Comparison of ENCODE assay signal across 1 cellular context in the genomic region with DNA sequence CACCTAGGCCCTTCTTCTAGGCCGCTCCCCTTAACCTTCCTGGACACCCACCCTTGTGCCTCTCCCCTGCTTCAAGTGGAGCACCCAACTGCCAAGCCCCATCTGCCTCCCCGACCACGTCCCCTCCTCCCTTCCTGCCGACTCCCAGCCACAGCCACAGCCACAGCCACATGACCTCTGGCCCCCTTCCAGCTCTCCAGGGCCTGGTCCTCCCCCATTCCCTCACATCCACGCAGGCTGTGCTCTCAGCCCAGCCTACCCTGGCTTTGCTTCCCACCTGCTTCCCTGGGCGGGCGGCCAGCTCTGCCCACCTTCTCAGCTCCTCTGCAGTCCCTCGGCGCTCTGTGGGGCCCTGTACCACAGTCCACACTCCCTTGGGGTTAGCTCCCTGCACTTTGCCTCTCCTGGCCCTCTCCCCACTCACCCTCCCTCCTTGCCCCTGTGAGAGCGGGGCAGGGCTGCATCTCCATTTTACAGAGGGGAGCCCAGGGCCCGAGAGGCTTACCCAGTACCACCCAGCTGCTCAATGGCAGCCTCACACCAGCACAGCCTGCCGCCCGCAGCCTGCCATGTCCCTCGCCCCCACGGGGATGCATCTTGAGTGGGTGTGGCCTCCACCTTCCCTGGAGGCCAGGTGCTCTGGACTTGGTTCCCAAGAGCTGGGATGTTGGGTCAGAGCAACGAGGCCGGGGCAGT.
TF ChIP-seq lines count a peak whose summit lies in the region.

No MANE protein-coding gene starts in this region.

TF ChIP-seq in HEK293, 187 proteins besides CTCF, POLR2A, EP300 and RAD21 (continued from another document):
- TF ChIP-seq, protein P1, sequence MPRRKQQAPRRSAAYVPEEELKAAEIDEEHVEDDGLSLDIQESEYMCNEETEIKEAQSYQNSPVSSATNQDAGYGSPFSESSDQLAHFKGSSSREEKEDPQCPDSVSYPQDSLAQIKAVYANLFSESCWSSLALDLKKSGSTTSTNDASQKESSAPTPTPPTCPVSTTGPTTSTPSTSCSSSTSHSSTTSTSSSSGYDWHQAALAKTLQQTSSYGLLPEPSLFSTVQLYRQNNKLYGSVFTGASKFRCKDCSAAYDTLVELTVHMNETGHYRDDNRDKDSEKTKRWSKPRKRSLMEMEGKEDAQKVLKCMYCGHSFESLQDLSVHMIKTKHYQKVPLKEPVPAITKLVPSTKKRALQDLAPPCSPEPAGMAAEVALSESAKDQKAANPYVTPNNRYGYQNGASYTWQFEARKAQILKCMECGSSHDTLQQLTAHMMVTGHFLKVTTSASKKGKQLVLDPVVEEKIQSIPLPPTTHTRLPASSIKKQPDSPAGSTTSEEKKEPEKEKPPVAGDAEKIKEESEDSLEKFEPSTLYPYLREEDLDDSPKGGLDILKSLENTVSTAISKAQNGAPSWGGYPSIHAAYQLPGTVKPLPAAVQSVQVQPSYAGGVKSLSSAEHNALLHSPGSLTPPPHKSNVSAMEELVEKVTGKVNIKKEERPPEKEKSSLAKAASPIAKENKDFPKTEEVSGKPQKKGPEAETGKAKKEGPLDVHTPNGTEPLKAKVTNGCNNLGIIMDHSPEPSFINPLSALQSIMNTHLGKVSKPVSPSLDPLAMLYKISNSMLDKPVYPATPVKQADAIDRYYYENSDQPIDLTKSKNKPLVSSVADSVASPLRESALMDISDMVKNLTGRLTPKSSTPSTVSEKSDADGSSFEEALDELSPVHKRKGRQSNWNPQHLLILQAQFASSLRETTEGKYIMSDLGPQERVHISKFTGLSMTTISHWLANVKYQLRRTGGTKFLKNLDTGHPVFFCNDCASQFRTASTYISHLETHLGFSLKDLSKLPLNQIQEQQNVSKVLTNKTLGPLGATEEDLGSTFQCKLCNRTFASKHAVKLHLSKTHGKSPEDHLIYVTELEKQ (tag by site-specific recombination; IDR thresholded peaks at IDR 0.05; ENCODE audit: borderline replicate concordance) = no peak
- TF ChIP-seq ZNF660 (tag by site-specific recombination; IDR thresholded peaks at IDR 0.05) (no peak), ZFHX2 (tag by site-specific recombination; conservative IDR thresholded peaks at IDR 0.05) (peak; percentile 90)
